26 cellular contexts compared by ENCODE assay signal in genomic region chr14:61621444-61621843, GRCh38.
DNase-seq lines count a peak whose midpoint lies in the region; ATAC-seq, FAIRE-seq and TF ChIP-seq lines count a peak whose summit lies in the region.
"Had no signal": no experiment of that assay in that cellular context is flagged by ENCODE, and none has a peak within 500 bp of the region (broad histone marks: within the 10 kb centered on the region; RNA-seq: fewer than 3 reads in every experiment).

No MANE protein-coding gene starts in this region.

- H3K4me1 ChIP-seq in HepG2 (ENCODE audit: insufficient read depth, low read length) (peaks cover 17% of the 10 kb centered on the region), right lobe of liver (no peaks in the 10 kb centered on the region), astrocyte (ENCODE audit: insufficient read depth, low read length) (peaks cover 15% of the 10 kb centered on the region)
- H3K4me1 ChIP-seq: colonic mucosa, psoas muscle, tibial nerve had no signal

- no peak for ATAC-seq in HepG2
- no peak for ATAC-seq in right lobe of liver
- ATAC-seq in Right ventricle myocardium superior (ENCODE audit: poor library complexity) = no peak
- ATAC-seq: esophagus mucosa, foreskin keratinocyte, heart right ventricle, psoas muscle had no signal

- H3K27me3 ChIP-seq in HepG2 (ENCODE audit: control insufficient read depth in 1 of 2, insufficient read depth in 2 of 2, low read length in 2 of 2) (no peaks in the 10 kb centered on the region), right lobe of liver (no peaks in the 10 kb centered on the region), astrocyte (ENCODE audit: insufficient read depth, low read length) (no peaks in the 10 kb centered on the region)
- H3K27me3 ChIP-seq: colonic mucosa, foreskin keratinocyte, heart right ventricle, SJCRH30, tibial nerve had no signal

- H3K4me2 ChIP-seq in HepG2 (ENCODE audit: low read depth, low read length) (no peak overlapping the region), astrocyte (ENCODE audit: low read length) (no peak overlapping the region)

- H3K9ac ChIP-seq in HepG2 (ENCODE audit: insufficient read depth, low read depth, low read length) (no peak overlapping the region), astrocyte (ENCODE audit: low read length) (no peak overlapping the region)

- DNase-seq in T-helper 1 cell (no peak), HepG2 (ENCODE audit: low spot score) (no peak), right lobe of liver (no peak), astrocyte (ENCODE audit: low read depth) (no peak), Right ventricle myocardium superior (no peak), GM19240 (ENCODE audit: insufficient read length, low spot score) (no peak)
- DNase-seq: amniotic stem cell; CD4-positive, alpha-beta memory T cell; colonic mucosa; foreskin keratinocyte; heart right ventricle; mesendoderm; NCI-H1092 treated with DMSO at 0.1 percent for 48 hours; NCI-H1930; NCI-H526; psoas muscle; SJCRH30; stimulated activated naive CD4-positive, alpha-beta T cell treated with Interleukin-2 at 50 U/mL for 16 hours had no signal

- H3K27ac ChIP-seq in HepG2 (ENCODE audit: extremely low read length, insufficient read depth, low read length) (no peak overlapping the region), right lobe of liver (no peak overlapping the region), astrocyte (ENCODE audit: low read depth, low read length) (no peak overlapping the region)
- H3K27ac ChIP-seq: 22Rv1, colonic mucosa, foreskin keratinocyte, psoas muscle, SJCRH30, tibial nerve had no signal

- intact Hi-C loops in HepG2 (cut with micrococcal nuclease; ENCODE audit: unreplicated experiment) (no loop called here), right lobe of liver (cut with DNase I) (no loop called here), Right ventricle myocardium superior (cut with DNase I) (no loop called here)

- H3K27me3 Mint-ChIP-seq in T-helper 1 cell treated with Interleukin-12 subunit alpha and Interleukin-12 subunit beta and Interleukin-4 antibody, amounts not matched to agents 30 μg/mL and 1 μg/mL, for 36 hours (ENCODE audit: low read depth) = no peaks in the 10 kb centered on the region
- no peaks in the 10 kb centered on the region for H3K27me3 Mint-ChIP-seq in astrocyte (ENCODE audit: low read depth, unreplicated experiment)
- H3K27me3 Mint-ChIP-seq in stimulated activated naive CD8-positive, alpha-beta T cell treated with anti-CD3 and anti-CD28 coated beads, Interleukin-15, Interleukin-2, amounts not matched to agents 100 ng/mL and 50 ng/mL, for 24 hours = no peaks in the 10 kb centered on the region
- H3K27me3 Mint-ChIP-seq: CD4-positive, alpha-beta memory T cell; IgD-negative memory B cell had no signal

- H3K4me3 Mint-ChIP-seq in T-helper 1 cell treated with Interleukin-12 subunit alpha and Interleukin-12 subunit beta and Interleukin-4 antibody, amounts not matched to agents 30 μg/mL and 1 μg/mL, for 36 hours = peak overlapping the region; percentile 9
- no peak overlapping the region for H3K4me3 Mint-ChIP-seq in astrocyte (ENCODE audit: unreplicated experiment)
- no peak overlapping the region for H3K4me3 Mint-ChIP-seq in stimulated activated naive CD8-positive, alpha-beta T cell treated with anti-CD3 and anti-CD28 coated beads, Interleukin-15, Interleukin-2, amounts not matched to agents 100 ng/mL and 50 ng/mL, for 24 hours
- H3K4me3 Mint-ChIP-seq: CD4-positive, alpha-beta memory T cell; IgD-negative memory B cell had no signal

- TF ChIP-seq EP300 in HepG2 (IDR thresholded peaks at IDR 0.05; ENCODE audit: low read depth in 2 of 2, low read length in 2 of 2) (no peak), HepG2 (CRISPR knock-in tag; IDR thresholded peaks at IDR 0.05; ENCODE audit: borderline replicate concordance) (no peak)

- H3K9me3 ChIP-seq in HepG2 (ENCODE audit: low read length) = no peaks in the 10 kb centered on the region
- no peaks in the 10 kb centered on the region for H3K9me3 ChIP-seq in right lobe of liver
- no peaks in the 10 kb centered on the region for H3K9me3 ChIP-seq in astrocyte (ENCODE audit: insufficient read depth, low read depth, low read length)
- H3K9me3 ChIP-seq: colonic mucosa, heart right ventricle, psoas muscle, SJCRH30, tibial nerve had no signal

- H3K79me2 ChIP-seq in HepG2 (ENCODE audit: insufficient read depth, low read length) (no peaks in the 10 kb centered on the region), astrocyte (ENCODE audit: insufficient read depth, low read length) (no peaks in the 10 kb centered on the region)

- H4K20me1 ChIP-seq in HepG2 (ENCODE audit: insufficient read depth, low read length) (no peaks in the 10 kb centered on the region), astrocyte (ENCODE audit: insufficient read depth, low read length) (no peaks in the 10 kb centered on the region)

- H3K4me1 Mint-ChIP-seq in T-helper 1 cell treated with Interleukin-12 subunit alpha and Interleukin-12 subunit beta and Interleukin-4 antibody, amounts not matched to agents 30 μg/mL and 1 μg/mL, for 36 hours (ENCODE audit: low read depth) = peaks cover 38% of the 10 kb centered on the region
- peaks cover 26% of the 10 kb centered on the region for H3K4me1 Mint-ChIP-seq in astrocyte (ENCODE audit: low read depth, unreplicated experiment)
- peaks cover 82% of the 10 kb centered on the region for H3K4me1 Mint-ChIP-seq in stimulated activated naive CD8-positive, alpha-beta T cell treated with anti-CD3 and anti-CD28 coated beads, Interleukin-15, Interleukin-2, amounts not matched to agents 100 ng/mL and 50 ng/mL, for 24 hours (ENCODE audit: low read depth)

- no TSS peak for BruUV-seq in HepG2 (replicated peaks; lab: Mats Ljungman, UMichigan)

- H3K4me3 ChIP-seq in HepG2 (replicated peaks in 1 of 3; ENCODE audit: insufficient read depth in 1 of 3, low read depth in 2 of 3, low read length in 3 of 3) = no peak overlapping the region
- no peak overlapping the region for H3K4me3 ChIP-seq in right lobe of liver
- no peak overlapping the region for H3K4me3 ChIP-seq in astrocyte (ENCODE audit: insufficient read depth, low read depth, low read length)
- H3K4me3 ChIP-seq: colonic mucosa, heart right ventricle, psoas muscle, SJCRH30, tibial nerve had no signal

- POLR2A ChIA-PET in HepG2 (lab: Yijun Ruan, JAX) = no interaction called here

- FAIRE-seq in HepG2 (lab: Jason Lieb, UNC) (no peak), astrocyte (lab: Jason Lieb, UNC) (no peak)
- FAIRE-seq: bronchial epithelial cell had no signal

- CTCF ChIA-PET in HepG2 (lab: Yijun Ruan, JAX; ENCODE audit: low intra/inter-chr PET ratio, low total read pairs) = no interaction called here

- H3K36me3 Mint-ChIP-seq in T-helper 1 cell treated with Interleukin-12 subunit alpha and Interleukin-12 subunit beta and Interleukin-4 antibody, amounts not matched to agents 30 μg/mL and 1 μg/mL, for 36 hours (ENCODE audit: low read depth) = no peaks in the 10 kb centered on the region
- H3K36me3 Mint-ChIP-seq in astrocyte (ENCODE audit: low read depth, unreplicated experiment) = no peaks in the 10 kb centered on the region
- no peaks in the 10 kb centered on the region for H3K36me3 Mint-ChIP-seq in stimulated activated naive CD8-positive, alpha-beta T cell treated with anti-CD3 and anti-CD28 coated beads, Interleukin-15, Interleukin-2, amounts not matched to agents 100 ng/mL and 50 ng/mL, for 24 hours (ENCODE audit: low read depth)
- H3K36me3 Mint-ChIP-seq: CD4-positive, alpha-beta memory T cell had no signal

- TF ChIP-seq CTCF in HepG2 (CRISPR knock-in tag; IDR thresholded peaks at IDR 0.05) (no peak), right lobe of liver (IDR thresholded peaks at IDR 0.05) (no peak), astrocyte (IDR thresholded peaks at IDR 0.05; ENCODE audit: insufficient read depth, low read depth, low read length) (no peak)

- in situ Hi-C loops in HepG2 (cut with HindIII; ENCODE audit: extremely low pct_ligation_motif_present, low pct_unique_long_range_greater_than_20kb) = no loop called here

- H3K9me3 Mint-ChIP-seq in T-helper 1 cell treated with Interleukin-12 subunit alpha and Interleukin-12 subunit beta and Interleukin-4 antibody, amounts not matched to agents 30 μg/mL and 1 μg/mL, for 36 hours = peaks cover 5% of the 10 kb centered on the region
- H3K9me3 Mint-ChIP-seq in astrocyte (ENCODE audit: unreplicated experiment) = no peaks in the 10 kb centered on the region
- peaks cover 12% of the 10 kb centered on the region for H3K9me3 Mint-ChIP-seq in stimulated activated naive CD8-positive, alpha-beta T cell treated with anti-CD3 and anti-CD28 coated beads, Interleukin-15, Interleukin-2, amounts not matched to agents 100 ng/mL and 50 ng/mL, for 24 hours
- H3K9me3 Mint-ChIP-seq: activated T-helper 2 cell treated with anti-CD3 and anti-CD28 coated beads, Interferon-gamma antibody, Interleukin-2, Interleukin-4, amounts not matched to agents 10 μg/mL and 5 μg/mL and 100 μg/mL, durations not matched to agents 14 hours and 24 hours and 36 hours; IgD-negative memory B cell had no signal

- WGBS in HepG2 (ENCODE audit: low lambda C conversion rate) = 40% methylated on average over 7 of the region's 7 CpGs
- WGBS in right lobe of liver (ENCODE audit: insufficient coverage, low coverage, low lambda C conversion rate, missing lambda C conversion rate) = 59% methylated on average over 6 of the region's 7 CpGs

- TF ChIP-seq POLR2A in HepG2 (IDR thresholded peaks at IDR 0.05; ENCODE audit: insufficient read depth in 1 of 2, low read depth in 2 of 2, low read length in 2 of 2) (no peak), right lobe of liver (IDR thresholded peaks at IDR 0.05) (no peak)

- no peak for TF ChIP-seq RAD21 in HepG2 (CRISPR knock-in tag; IDR thresholded peaks at IDR 0.05)

- H3K36me3 ChIP-seq in HepG2 (replicated peaks in 1 of 2; ENCODE audit: control insufficient read depth in 1 of 2, insufficient read depth in 2 of 2, low read length in 2 of 2) = no peaks in the 10 kb centered on the region
- H3K36me3 ChIP-seq in right lobe of liver = no peaks in the 10 kb centered on the region
- H3K36me3 ChIP-seq in astrocyte (ENCODE audit: insufficient read depth, low read length) = no peaks in the 10 kb centered on the region
- H3K36me3 ChIP-seq: colonic mucosa, heart right ventricle, SJCRH30, tibial nerve had no signal

- no peak overlapping the region for H3K27ac Mint-ChIP-seq in T-helper 1 cell treated with Interleukin-12 subunit alpha and Interleukin-12 subunit beta and Interleukin-4 antibody, amounts not matched to agents 30 μg/mL and 1 μg/mL, for 36 hours
- H3K27ac Mint-ChIP-seq in astrocyte (ENCODE audit: unreplicated experiment) = peak overlapping the region; percentile 56
- H3K27ac Mint-ChIP-seq in stimulated activated naive CD8-positive, alpha-beta T cell treated with anti-CD3 and anti-CD28 coated beads, Interleukin-15, Interleukin-2, amounts not matched to agents 100 ng/mL and 50 ng/mL, for 24 hours = peak overlapping the region; percentile 22
- H3K27ac Mint-ChIP-seq: activated T-helper 2 cell treated with anti-CD3 and anti-CD28 coated beads, Interferon-gamma antibody, Interleukin-2, Interleukin-4, amounts not matched to agents 10 μg/mL and 5 μg/mL and 100 μg/mL, durations not matched to agents 14 hours and 24 hours and 36 hours; CD4-positive, alpha-beta memory T cell; IgD-negative memory B cell had no signal

- H2AFZ ChIP-seq in HepG2 (ENCODE audit: low read length) (no peak overlapping the region), astrocyte (ENCODE audit: low read depth, low read length) (no peak overlapping the region)

TF ChIP-seq in HepG2, 621 proteins besides CTCF, POLR2A, EP300 and RAD21:
- TF ChIP-seq KDM5A (IDR thresholded peaks at IDR 0.05; ENCODE audit: borderline replicate concordance, low read length) (no peak), ZNF12 (CRISPR knock-in tag; IDR thresholded peaks at IDR 0.05) (peak; percentile 79)
